19 cellular contexts compared by ENCODE assay signal in the genomic region with DNA sequence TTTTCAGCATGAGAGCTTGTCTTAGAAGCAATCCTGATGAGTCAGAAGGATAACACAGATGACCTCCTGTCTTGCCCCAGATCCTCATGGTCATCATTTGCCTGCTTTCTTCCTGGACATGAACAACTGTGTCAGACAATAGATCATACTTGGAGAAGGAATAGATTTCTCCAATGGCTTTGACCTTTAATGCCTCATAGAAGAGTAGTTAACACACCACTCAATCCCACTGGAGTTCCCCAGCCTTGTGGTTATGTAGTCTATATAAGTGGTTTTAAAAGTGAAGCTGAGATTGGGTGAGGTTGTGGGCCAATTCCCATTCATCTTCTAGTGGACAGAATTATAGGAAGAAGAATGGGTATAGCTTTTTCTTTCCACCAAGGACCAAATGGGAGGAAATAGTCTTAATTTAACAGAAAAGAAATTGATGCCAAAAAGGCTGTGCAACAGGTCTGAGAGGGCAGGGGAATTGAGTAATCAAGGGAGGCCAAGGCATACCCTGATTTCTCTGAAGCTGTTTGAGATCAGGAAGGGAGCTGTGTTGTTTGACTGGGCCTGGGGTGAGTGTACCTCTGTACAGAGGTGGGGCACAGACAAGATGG. TPM values are rescaled to one million over a fixed set of nuclear protein-coding genes. Genes with fewer than 3 reads are reported as not detected.
A peak's percentile ranks its signal among the peaks of the same experiment; 100 is the strongest.
DNase-seq lines count a peak whose midpoint lies in the region; ATAC-seq and TF ChIP-seq lines count a peak whose summit lies in the region.
"Had no signal": no experiment of that assay in that cellular context is flagged by ENCODE, and none has a peak within 500 bp of the region (broad histone marks: within the 10 kb centered on the region; RNA-seq: fewer than 3 reads in every experiment).

No MANE protein-coding gene starts in this region.

- H3K36me3 Mint-ChIP-seq in HFFc6 (ENCODE audit: low read depth) (peaks cover 6% of the 10 kb centered on the region; the same call in 1 of the 2 replicates), glutamatergic neuron (ENCODE audit: unreplicated experiment) (peaks cover 5% of the 10 kb centered on the region)
- H3K36me3 Mint-ChIP-seq: IgD-negative memory B cell had no signal

- DNase-seq in AG08395 (ENCODE audit: low spot score) = peak; percentile 60
- peak; percentile 33 for DNase-seq in HFFc6
- peak; percentile 57 for DNase-seq in choroid plexus epithelial cell (ENCODE audit: low read depth)
- DNase-seq in left lobe of liver (ENCODE audit: low spot score) = no peak
- no peak for DNase-seq in glutamatergic neuron
- no peak for DNase-seq in stimulated activated CD4-positive, alpha-beta T cell treated with anti-CD3 and anti-CD28 coated beads, Interleukin-2, amount 100 ng/mL, for 24 hours
- no peak for DNase-seq in H4 (ENCODE audit: low spot score)
- DNase-seq: activated CD8-positive, alpha-beta memory T cell treated with anti-CD3 and anti-CD28 coated beads for 24 hours; foreskin keratinocyte; islet precursor cell; NCI-H1436 treated with DMSO at 0.1 percent for 48 hours; NCI-H524 treated with DMSO at 0.1 percent for 48 hours; right cardiac atrium had no signal

- H3K27me3 Mint-ChIP-seq in HFFc6 (ENCODE audit: insufficient read depth) = no peaks in the 10 kb centered on the region
- peaks cover 3% of the 10 kb centered on the region for H3K27me3 Mint-ChIP-seq in glutamatergic neuron (ENCODE audit: unreplicated experiment)
- H3K27me3 Mint-ChIP-seq: activated naive CD8-positive, alpha-beta T cell; IgD-negative memory B cell had no signal

- H3K9me3 Mint-ChIP-seq in HFFc6 = no peaks in the 10 kb centered on the region
- H3K9me3 Mint-ChIP-seq in glutamatergic neuron (ENCODE audit: unreplicated experiment) = no peaks in the 10 kb centered on the region
- H3K9me3 Mint-ChIP-seq: IgD-negative memory B cell had no signal

- no peak overlapping the region for H3K4me3 ChIP-seq in choroid plexus epithelial cell (ENCODE audit: low read depth, low read length)
- H3K4me3 ChIP-seq: BLaER1, coronary artery, Peyer's patch had no signal

- H3K4me1 Mint-ChIP-seq in HFFc6 (ENCODE audit: low read depth) (peaks cover 31% of the 10 kb centered on the region), glutamatergic neuron (ENCODE audit: low read depth, unreplicated experiment) (peaks cover 2% of the 10 kb centered on the region)

- no peak overlapping the region for H3K4me3 Mint-ChIP-seq in HFFc6
- no peak overlapping the region for H3K4me3 Mint-ChIP-seq in glutamatergic neuron (ENCODE audit: unreplicated experiment)
- H3K4me3 Mint-ChIP-seq: activated naive CD8-positive, alpha-beta T cell had no signal

- ATAC-seq in left lobe of liver (peak; percentile 27), HG03175 (IDR thresholded peaks at IDR 0.05; ENCODE audit: unreplicated experiment) (no peak)
- ATAC-seq: foreskin keratinocyte had no signal

- TF ChIP-seq CTCF in HFFc6 (IDR thresholded peaks at IDR 0.05) (no peak), choroid plexus epithelial cell (conservative IDR thresholded peaks at IDR 0.05; ENCODE audit: low read depth, low read length) (no peak), glutamatergic neuron (IDR thresholded peaks at IDR 0.05; ENCODE audit: partially characterized antibody, unreplicated experiment) (no peak)

- H3K27ac Mint-ChIP-seq in HFFc6 (peak overlapping the region; percentile 51), glutamatergic neuron (ENCODE audit: unreplicated experiment) (no peak overlapping the region)
- H3K27ac Mint-ChIP-seq: activated naive CD8-positive, alpha-beta T cell had no signal

RNA-seq across cellular contexts. Expression of gene PRCC, which starts 14.4 kb away (rescaled TPM):
- total RNA-seq in HFFc6 (2021; fragmentation: NEBNext Ultra II Directional; extraction: Animal tissue kit (Norgen Biotek cat#: 25700)) = 10 to 100 TPM; 67.0 to 79.3 (median 71.5) TPM
- total RNA-seq in left lobe of liver = 19.3 TPM
- 88.8 TPM for total RNA-seq in glutamatergic neuron (ENCODE audit: unreplicated experiment)
- total RNA-seq in H4 (2014; rRNA removed; shearing (Covaris generic)) = 22.2 and 36.2 TPM in 2 replicates

RNA-seq across cellular contexts. Expression of gene HDGF, which starts 30.2 kb away (rescaled TPM):
- total RNA-seq in HFFc6 (2021; fragmentation: NEBNext Ultra II Directional; extraction: Animal tissue kit (Norgen Biotek cat#: 25700)) = 100 to 1,000 TPM; 229 to 324 (median 315) TPM
- total RNA-seq in left lobe of liver (153 TPM), glutamatergic neuron (ENCODE audit: unreplicated experiment) (147 TPM)
- total RNA-seq in H4 (2014; rRNA removed; shearing (Covaris generic)) = 168 and 173 TPM in 2 replicates

RNA-seq across cellular contexts. Expression of gene SH2D2A, which starts 35.0 kb away (rescaled TPM):
- under 1 TPM in 2 of 6 experiments, not detected in 4; 0.09 to 0.17 TPM for total RNA-seq in HFFc6 (2021; fragmentation: NEBNext Ultra II Directional; extraction: Animal tissue kit (Norgen Biotek cat#: 25700))
- total RNA-seq in left lobe of liver (0.78 TPM), glutamatergic neuron (ENCODE audit: unreplicated experiment) (0.86 TPM)
- total RNA-seq in H4 (2014; rRNA removed; shearing (Covaris generic)) = 2.5 TPM in 2 replicates

RNA-seq across cellular contexts. Expression of gene MRPL24, which starts 40.8 kb away (rescaled TPM):
- 10 to 100 TPM; 82.5 to 93.7 (median 86.8) TPM for total RNA-seq in HFFc6 (2021; fragmentation: NEBNext Ultra II Directional; extraction: Animal tissue kit (Norgen Biotek cat#: 25700))
- total RNA-seq in left lobe of liver = 68.7 TPM
- total RNA-seq in glutamatergic neuron (ENCODE audit: unreplicated experiment) = 25.1 TPM
- 82.2 and 96.3 TPM in 2 replicates for total RNA-seq in H4 (2014; rRNA removed; shearing (Covaris generic))

RNA-seq across cellular contexts. Expression of gene ISG20L2, which starts 53.1 kb away (rescaled TPM):
- 10 to 100 TPM; 16.2 to 26.9 (median 20.6) TPM for total RNA-seq in HFFc6 (2021; fragmentation: NEBNext Ultra II Directional; extraction: Animal tissue kit (Norgen Biotek cat#: 25700))
- total RNA-seq in left lobe of liver (10.8 TPM), glutamatergic neuron (ENCODE audit: unreplicated experiment) (32.6 TPM)
- 22.2 and 27.0 TPM in 2 replicates for total RNA-seq in H4 (2014; rRNA removed; shearing (Covaris generic))

Comparison
In these comparisons a context has a peak if more than half of its experiments do, and no peak if none do; other contexts are left out.
1. DNase-seq: peak in AG08395 (single experiment), HFFc6 (single experiment) and choroid plexus epithelial cell (single experiment); none in left lobe of liver (single experiment), glutamatergic neuron (single experiment), stimulated activated CD4-positive, alpha-beta T cell treated with anti-CD3 and anti-CD28 coated beads, Interleukin-2, amount 100 ng/mL, for 24 hours (0 of 2) and H4 (single experiment).